Comparison of ENCODE assay signal across 27 cellular contexts in genomic region chr16:5026664-5027063, GRCh38. TPM values are rescaled to one million over a fixed set of nuclear protein-coding genes. Genes with fewer than 3 reads are reported as not detected.
"Had no signal": no experiment of that assay in that cellular context is flagged by ENCODE, and none has a peak within 500 bp of the region (broad histone marks: within the 10 kb centered on the region; RNA-seq: fewer than 3 reads in every experiment).

No MANE protein-coding gene starts in this region.

- H2AFZ ChIP-seq: parathyroid adenoma had no signal

- H3K36me3 ChIP-seq: prostate gland, thyroid gland had no signal

- H3K4me3 ChIP-seq: left ventricle myocardium inferior, lung, mucosa of descending colon, prostate gland, skin epidermis, thyroid gland, transverse colon, upper lobe of left lung, vagina had no signal

- H3K4me1 ChIP-seq: parathyroid adenoma, prostate gland, thyroid gland, upper lobe of left lung, vagina had no signal

- DNase-seq: hypothalamus; immature natural killer cell; left ventricle myocardium inferior; midbrain; mucosa of descending colon; naive thymus-derived CD4-positive, alpha-beta T cell; nucleus accumbens; retina; right cardiac atrium; stimulated activated CD4-positive, alpha-beta T cell treated with anti-CD3 and anti-CD28 coated beads, Interleukin-12 subunit alpha, Interleukin-12 subunit beta, amount 100 ng/mL, for 4 hours; stimulated activated CD4-positive, alpha-beta T cell treated with anti-CD3 and anti-CD28 coated beads, Interleukin-15, amount 100 ng/mL, for 24 hours; stimulated activated CD4-positive, alpha-beta T cell treated with anti-CD3 and anti-CD28 coated beads, Interleukin-2, amount 100 ng/mL, for 24 hours; stimulated activated CD4-positive, alpha-beta T cell treated with anti-CD3 and anti-CD28 coated beads, Interleukin-4, amount 100 ng/mL, for 1 hour; stimulated activated naive CD4-positive, alpha-beta T cell treated with Interleukin-2 at 50 U/mL for 16 hours; stimulated activated naive CD8-positive, alpha-beta T cell treated with anti-CD3 and anti-CD28 coated beads, Interleukin-15, amount 100 ng/mL, for 72 hours; substantia nigra; thyroid gland; transverse colon; upper lobe of left lung had no signal

- H3K9me3 ChIP-seq: left ventricle myocardium inferior, mucosa of descending colon, prostate gland, thyroid gland, transverse colon, upper lobe of left lung, vagina had no signal

- H3K9ac ChIP-seq: parathyroid adenoma had no signal

- H3K27me3 ChIP-seq: thyroid gland, transverse colon, upper lobe of left lung, vagina had no signal

- H3K27ac ChIP-seq: left ventricle myocardium inferior, parathyroid adenoma, prostate gland, skin epidermis, thyroid gland, transverse colon, upper lobe of left lung, vagina had no signal

RNA-seq across cellular contexts. Expression of gene C16orf89, which starts 39.1 kb away (rescaled TPM):
- total RNA-seq: naive thymus-derived CD4-positive, alpha-beta T cell; natural killer cell treated with Interleukin-12 subunit alpha and Interleukin-12 subunit beta and Interleukin-15 and Interleukin-18, amount 100 ng/mL, for 72 hours; osteocyte had no signal
- polyA plus RNA-seq: immature natural killer cell; naive thymus-derived CD4-positive, alpha-beta T cell; neural cell had no signal
